ENCODE assay signal across 2 cellular contexts in the genomic region with DNA sequence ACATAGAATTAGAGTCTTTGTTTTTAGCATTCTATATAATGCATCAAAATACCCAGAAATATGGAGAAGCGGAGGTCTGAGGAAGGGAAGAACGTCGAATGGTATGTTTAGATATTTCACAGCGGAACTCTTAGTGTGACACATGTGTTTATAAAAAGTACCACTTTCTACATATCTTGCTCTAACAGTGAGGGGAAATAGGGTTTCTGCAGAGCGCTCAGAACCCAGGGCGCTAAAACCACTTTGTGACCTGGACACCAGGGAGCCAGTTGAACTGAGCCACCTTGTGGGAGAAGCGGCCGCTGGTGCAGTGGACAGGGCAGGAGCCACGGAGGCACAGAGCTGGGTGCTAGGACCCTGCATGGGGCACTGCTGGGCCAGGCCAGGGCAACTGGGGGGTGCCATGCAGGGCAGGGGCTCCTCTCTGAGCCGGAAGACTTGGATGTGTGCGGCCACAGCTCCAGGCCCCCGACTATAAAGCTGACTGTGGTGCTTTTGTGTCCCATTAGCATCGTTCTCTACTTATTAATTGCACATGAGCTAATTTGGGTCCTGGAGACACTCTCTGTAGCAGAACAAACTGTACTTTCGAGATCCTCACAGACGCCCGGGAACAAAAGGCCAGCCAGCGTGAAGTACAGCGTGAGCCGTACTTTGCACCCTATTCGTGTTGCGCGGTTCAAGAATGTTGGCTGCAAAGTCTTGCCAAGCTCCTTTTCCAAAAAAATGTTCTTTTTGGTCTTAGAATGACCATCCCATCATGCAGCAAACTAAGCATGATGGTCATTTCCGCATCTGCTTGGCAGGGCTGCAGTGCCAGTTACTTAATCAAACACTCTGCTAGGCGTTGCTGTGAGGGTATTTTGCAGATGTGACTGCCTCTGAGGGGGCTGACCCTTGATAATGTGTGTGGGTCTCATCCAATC.
A peak's percentile ranks its signal among the peaks of the same experiment; 100 is the strongest.
TF ChIP-seq lines count a peak whose summit lies in the region.

No MANE protein-coding gene starts in this region.

TF ChIP-seq in liver, 16 proteins besides CTCF, POLR2A, EP300 and RAD21:
- peak; percentile 65 for TF ChIP-seq NR2F2 (IDR thresholded peaks at IDR 0.05)
- TF ChIP-seq, protein P1, sequence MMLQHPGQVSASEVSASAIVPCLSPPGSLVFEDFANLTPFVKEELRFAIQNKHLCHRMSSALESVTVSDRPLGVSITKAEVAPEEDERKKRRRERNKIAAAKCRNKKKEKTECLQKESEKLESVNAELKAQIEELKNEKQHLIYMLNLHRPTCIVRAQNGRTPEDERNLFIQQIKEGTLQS (IDR thresholded peaks at IDR 0.05), result no peak

TF ChIP-seq in HepG2, 621 proteins besides CTCF, POLR2A, EP300 and RAD21:
- TF ChIP-seq MAFK (conservative IDR thresholded peaks at IDR 0.05 in 1 of 2, IDR thresholded peaks at IDR 0.05 in 1 of 2; ENCODE audit: low read length in 2 of 2), result 0 out of 4 replicates have a peak, but pooled peaks of 1 of the 2 experiments have one; percentile 4
- TF ChIP-seq ZNF121 (CRISPR knock-in tag; IDR thresholded peaks at IDR 0.05), result no peak
